Comparison of ENCODE assay signal across 16 cellular contexts in genomic region chr11:125372088-125372487, GRCh38.
"Had no signal": no experiment of that assay in that cellular context is flagged by ENCODE, and none has a peak within 500 bp of the region (broad histone marks: within the 10 kb centered on the region; RNA-seq: fewer than 3 reads in every experiment).

No MANE protein-coding gene starts in this region.

- H3K27ac ChIP-seq: uterus, VCaP had no signal

- ATAC-seq: activated naive CD8-positive, alpha-beta T cell treated with anti-CD3 and anti-CD28 coated beads, Interleukin-2, amount 50 U/mL, for 24 hours; heart left ventricle; stimulated activated naive CD8-positive, alpha-beta T cell treated with anti-CD3 and anti-CD28 coated beads, Interleukin-15, amount 100 ng/mL, for 72 hours had no signal

- H3K9me3 ChIP-seq: heart left ventricle, uterus had no signal

- H3K4me1 ChIP-seq: uterus had no signal

- H3K27me3 ChIP-seq: heart left ventricle, uterus had no signal

- H3K4me3 ChIP-seq: heart left ventricle, lung, uterus had no signal

- DNase-seq: activated CD4-positive, alpha-beta T cell treated with anti-CD3 and anti-CD28 coated beads for 48 hours; activated naive CD4-positive, alpha-beta T cell treated with Interleukin-2 at 50 U/mL for 16 hours; activated naive CD8-positive, alpha-beta T cell treated with anti-CD3 and anti-CD28 coated beads, Interleukin-2, amount 50 U/mL, for 24 hours; effector CD4-positive, alpha-beta T cell; foreskin melanocyte; kidney glomerular epithelial cell; naive B cell; occipital lobe; stimulated activated CD4-positive, alpha-beta T cell treated with anti-CD3 and anti-CD28 coated beads, Interleukin-4, amount 100 ng/mL, for 1 hour; stimulated activated CD8-positive, alpha-beta memory T cell treated with anti-CD3 and anti-CD28 coated beads, Interleukin-4, amount 100 ng/mL, for 48 hours; stimulated activated naive CD8-positive, alpha-beta T cell treated with anti-CD3 and anti-CD28 coated beads, Interleukin-15, amount 100 ng/mL, for 72 hours; T-helper 1 cell; uterus had no signal

- H3K36me3 ChIP-seq: heart left ventricle, uterus had no signal
